In genomic region chr5:1659100-1660036, GRCh38 we compare ENCODE assay signal across 2 cellular contexts.
TF ChIP-seq lines count a peak whose summit lies in the region.

No MANE protein-coding gene starts in this region.

TF ChIP-seq in GM23338, 12 proteins besides CTCF, POLR2A, EP300 and RAD21 (continued from another document):
- TF ChIP-seq JUNB (IDR thresholded peaks at IDR 0.05; ENCODE audit: unreplicated experiment) (no peak), ZNF114 (CRISPR knock-in tag; IDR thresholded peaks at IDR 0.05) (no peak), POLR2AphosphoS5 (IDR thresholded peaks at IDR 0.05; ENCODE audit: low read depth) (no peak), NANOG (IDR thresholded peaks at IDR 0.05; ENCODE audit: borderline replicate concordance) (no peak), EZH2phosphoT487 (IDR thresholded peaks at IDR 0.05; ENCODE audit: unreplicated experiment) (no peak), REST (IDR thresholded peaks at IDR 0.05; ENCODE audit: unreplicated experiment) (no peak), ETS1 (IDR thresholded peaks at IDR 0.05) (no peak), ZNF331 (CRISPR knock-in tag; IDR thresholded peaks at IDR 0.05; ENCODE audit: low read depth) (no peak), ZNF462 (CRISPR knock-in tag; IDR thresholded peaks at IDR 0.05) (no peak), STAT1 (IDR thresholded peaks at IDR 0.05; ENCODE audit: unreplicated experiment) (no peak)

TF ChIP-seq in H1, 55 proteins besides CTCF, POLR2A, EP300 and RAD21 (continued from another document):
- TF ChIP-seq PHF8 (conservative IDR thresholded peaks at IDR 0.05; ENCODE audit: low read depth, low read length) (no peak), TCF12 (IDR thresholded peaks at IDR 0.05; ENCODE audit: low read depth, low read length) (no peak), RNF2 (IDR thresholded peaks at IDR 0.05; ENCODE audit: borderline replicate concordance, low read depth, low read length, missing control alignments, poor library complexity, severe bottlenecking) (no peak), EGR1 (IDR thresholded peaks at IDR 0.05; ENCODE audit: borderline replicate concordance, low read depth, low read length) (no peak), TEAD4 (IDR thresholded peaks at IDR 0.05; ENCODE audit: low read depth, low read length) (no peak), CHD7 (IDR thresholded peaks at IDR 0.05; ENCODE audit: insufficient replicate concordance, low read length) (no peak), POU5F1 (IDR thresholded peaks at IDR 0.05; ENCODE audit: low read depth, low read length) (no peak), FOSL1 (IDR thresholded peaks at IDR 0.05; ENCODE audit: insufficient read depth, low read depth, low read length) (no peak), CBX8 (IDR thresholded peaks at IDR 0.05; ENCODE audit: borderline replicate concordance, low read depth, low read length) (no peak), TAF7 (optimal IDR thresholded peaks at IDR 0.05; ENCODE audit: borderline replicate concordance, low read depth, low read length) (no peak), SIRT6 (IDR thresholded peaks at IDR 0.05; ENCODE audit: low read length) (no peak)
